Comparison of ENCODE assay signal across 9 cellular contexts in genomic region chr5:1511651-1512540, GRCh38. TPM values are rescaled to one million over a fixed set of nuclear protein-coding genes. Genes with fewer than 3 reads are reported as not detected.
DNase-seq lines count a peak whose midpoint lies in the region; ATAC-seq and TF ChIP-seq lines count a peak whose summit lies in the region.
"Had no signal": no experiment of that assay in that cellular context is flagged by ENCODE, and none has a peak within 500 bp of the region (broad histone marks: within the 10 kb centered on the region; RNA-seq: fewer than 3 reads in every experiment).

No MANE protein-coding gene starts in this region.

- H3K9me3 ChIP-seq in SU-DHL-6 (ENCODE audit: insufficient read depth, low read length) (no peaks in the 10 kb centered on the region), suprapubic skin (no peaks in the 10 kb centered on the region)
- H3K9me3 ChIP-seq: ascending aorta had no signal

- no peak for ATAC-seq in left cardiac atrium
- ATAC-seq in HG03139 (IDR thresholded peaks at IDR 0.05; ENCODE audit: unreplicated experiment) = no peak

- TF ChIP-seq POLR2A in suprapubic skin (IDR thresholded peaks at IDR 0.05) = no peak

- H4K20me1 ChIP-seq in SU-DHL-6 (ENCODE audit: low read depth, low read length) = no peaks in the 10 kb centered on the region

- no peak overlapping the region for H3K9ac ChIP-seq in SU-DHL-6 (ENCODE audit: low read length)

- no peaks in the 10 kb centered on the region for H3F3A ChIP-seq in SU-DHL-6 (ENCODE audit: insufficient read depth)

- no peak overlapping the region for H3K4me2 ChIP-seq in SU-DHL-6 (ENCODE audit: low read depth, low read length, poor library complexity, severe bottlenecking)

- DNase-seq in AG08395 (ENCODE audit: low spot score) (peak; percentile 88), GM20000 (ENCODE audit: low spot score) (peak; percentile 44), left cardiac atrium (peak; percentile 15), suprapubic skin (ENCODE audit: low spot score in 2 of 2) (peak; percentile 54 to 75), NCI-H2227 treated with DMSO at 0.1 percent for 48 hours (lab: John Stamatoyannopoulos, UW) (no peak)
- DNase-seq in stimulated activated CD4-positive, alpha-beta T cell treated with anti-CD3 and anti-CD28 coated beads, Interleukin-4, amount 100 ng/mL, for 24 hours = no peak

- intact Hi-C loops in left cardiac atrium (cut with DNase I) = no loop called here

- TF ChIP-seq EP300 in suprapubic skin (IDR thresholded peaks at IDR 0.05) = no peak

- H3K36me3 ChIP-seq in SU-DHL-6 (ENCODE audit: low read length) = no peaks in the 10 kb centered on the region
- peaks cover 19% of the 10 kb centered on the region for H3K36me3 ChIP-seq in suprapubic skin

- peaks cover 7% of the 10 kb centered on the region for H3K4me1 ChIP-seq in suprapubic skin
- H3K4me1 ChIP-seq: ascending aorta had no signal

- peaks cover 81% of the 10 kb centered on the region for H3K79me2 ChIP-seq in SU-DHL-6 (ENCODE audit: insufficient read depth, low read length)

- H3K4me3 ChIP-seq in SU-DHL-6 (ENCODE audit: insufficient read depth, low read length, poor library complexity, severe bottlenecking) = no peak overlapping the region
- no peak overlapping the region for H3K4me3 ChIP-seq in suprapubic skin
- H3K4me3 ChIP-seq: ascending aorta had no signal

- H3K27ac ChIP-seq in SU-DHL-6 (ENCODE audit: low read depth, low read length) (peak overlapping the region; percentile 33), suprapubic skin (no peak overlapping the region)
- H3K27ac ChIP-seq: ascending aorta had no signal

- no peaks in the 10 kb centered on the region for H3K9me2 ChIP-seq in SU-DHL-6 (replicated peaks; ENCODE audit: insufficient read depth, low read length)

- H2AFZ ChIP-seq in SU-DHL-6 (ENCODE audit: low read depth, low read length, severe bottlenecking) = no peak overlapping the region

- WGBS in suprapubic skin = 80% methylated on average over 2 of the region's 21 CpGs

- H3K27me3 ChIP-seq in SU-DHL-6 (ENCODE audit: low read length) (no peaks in the 10 kb centered on the region), suprapubic skin (no peaks in the 10 kb centered on the region)
- H3K27me3 ChIP-seq: ascending aorta had no signal

- peak; percentile 5 for TF ChIP-seq CTCF in GM20000 (IDR thresholded peaks at IDR 0.05; ENCODE audit: extremely low read depth, missing control alignments)
- TF ChIP-seq CTCF in SU-DHL-6 (IDR thresholded peaks at IDR 0.05; ENCODE audit: insufficient read depth, low read length, poor library complexity, severe bottlenecking) = no peak
- no peak for TF ChIP-seq CTCF in suprapubic skin (IDR thresholded peaks at IDR 0.05)

RNA-seq across cellular contexts. Expression of gene LPCAT1, which starts 11.9 kb away (rescaled TPM):
- total RNA-seq in left cardiac atrium = 10 to 100 TPM; 17.5 to 22.7 TPM
- total RNA-seq in suprapubic skin = 10 to 100 TPM; 11.3 to 21.0 (median 13.8) TPM

Comparison
In these comparisons a context has a peak if more than half of its experiments do, and no peak if none do; other contexts are left out.
1. DNase-seq: peak in AG08395 (single experiment), GM20000 (single experiment), left cardiac atrium (single experiment) and suprapubic skin (2 of 2); none in NCI-H2227 treated with DMSO at 0.1 percent for 48 hours (single experiment) and stimulated activated CD4-positive, alpha-beta T cell treated with anti-CD3 and anti-CD28 coated beads, Interleukin-4, amount 100 ng/mL, for 24 hours (single experiment).